In genomic region chr3:9500108-9501050, GRCh38 we compare ENCODE assay signal across 8 cellular contexts. TPM values are rescaled to one million over a fixed set of nuclear protein-coding genes. Genes with fewer than 3 reads are reported as not detected.
A peak's percentile ranks its signal among the peaks of the same experiment; 100 is the strongest.
DNase-seq lines count a peak whose midpoint lies in the region; ATAC-seq and TF ChIP-seq lines count a peak whose summit lies in the region.

No MANE protein-coding gene starts in this region.

- no peak overlapping the region for H3K4me3 ChIP-seq in astrocyte of the spinal cord (ENCODE audit: low read depth, low read length)

- H3K9me3 Mint-ChIP-seq in T-helper 2 cell treated with Interferon-gamma antibody and Interleukin-4, amounts not matched to agents 5 μg/mL and 100 μg/mL, for 36 hours: no peaks in the 10 kb centered on the region
- H3K9me3 Mint-ChIP-seq in immature natural killer cell: no peaks in the 10 kb centered on the region

- peaks cover 25% of the 10 kb centered on the region for H3K27me3 Mint-ChIP-seq in T-helper 2 cell treated with Interferon-gamma antibody and Interleukin-4, amounts not matched to agents 5 μg/mL and 100 μg/mL, for 36 hours (ENCODE audit: low read depth)
- peaks cover 5 to 12% (median 11%) of the 10 kb centered on the region in 3 donors for H3K27me3 Mint-ChIP-seq in immature natural killer cell (ENCODE audit: low read depth in 3 of 3)

- TF ChIP-seq CTCF in astrocyte of the spinal cord (IDR thresholded peaks at IDR 0.05; ENCODE audit: low read depth, low read length): peak; percentile 87

- no peak overlapping the region for H3K4me3 Mint-ChIP-seq in T-helper 2 cell treated with Interferon-gamma antibody and Interleukin-4, amounts not matched to agents 5 μg/mL and 100 μg/mL, for 36 hours
- no peak overlapping the region for H3K4me3 Mint-ChIP-seq in immature natural killer cell

- peaks cover 2% of the 10 kb centered on the region for H3K4me1 Mint-ChIP-seq in T-helper 2 cell treated with Interferon-gamma antibody and Interleukin-4, amounts not matched to agents 5 μg/mL and 100 μg/mL, for 36 hours (ENCODE audit: low read depth)
- peaks cover 2 to 6% of the 10 kb centered on the region in 2 donors for H3K4me1 Mint-ChIP-seq in immature natural killer cell

- peak overlapping the region; percentile 60 for H3K27ac Mint-ChIP-seq in T-helper 2 cell treated with Interferon-gamma antibody and Interleukin-4, amounts not matched to agents 5 μg/mL and 100 μg/mL, for 36 hours
- H3K27ac Mint-ChIP-seq in immature natural killer cell: peak overlapping the region in 2 of 6 donors; percentile 8 to 22

- no peaks in the 10 kb centered on the region for H3K36me3 Mint-ChIP-seq in T-helper 2 cell treated with Interferon-gamma antibody and Interleukin-4, amounts not matched to agents 5 μg/mL and 100 μg/mL, for 36 hours (ENCODE audit: low read depth)
- H3K36me3 Mint-ChIP-seq in immature natural killer cell: no peaks in the 10 kb centered on the region

- no peak for ATAC-seq in HG02840 (IDR thresholded peaks at IDR 0.05; ENCODE audit: low FRiP score, unreplicated experiment)
- no peak for ATAC-seq in HG03457 (IDR thresholded peaks at IDR 0.05; ENCODE audit: unreplicated experiment)

- DNase-seq in GM04504 (ENCODE audit: low read depth) (peak; percentile 16), HPDE6-E6E7 (ENCODE audit: extremely low spot score) (peak; percentile 14), astrocyte of the spinal cord (ENCODE audit: low read depth, low spot score) (peak; percentile 52), immature natural killer cell (peak; percentile 23 to 45 (median 39))
- peak; percentile 63 for DNase-seq in T-helper 2 cell treated with Interferon-gamma antibody and Interleukin-4, amounts not matched to agents 5 μg/mL and 100 μg/mL, for 36 hours (ENCODE audit: low spot score)
- DNase-seq in stimulated activated CD4-positive, alpha-beta T cell treated with anti-CD3 and anti-CD28 coated beads, Interleukin-2, amount 100 ng/mL, for 48 hours: peak; percentile 76 to 80

- in situ Hi-C loops in astrocyte of the spinal cord (cut with HindIII; ENCODE audit: low sequenced_read_pairs): no loop called here

RNA-seq across cellular contexts. Expression of gene LHFPL4, which starts 53.2 kb away (rescaled TPM):
- under 1 TPM in 2 of 3 donors, not detected in 1; 0.06 to 0.21 TPM for polyA plus RNA-seq in immature natural killer cell

Comparison
In these comparisons a context has a peak if more than half of its experiments do, and no peak if none do; other contexts are left out.
1. DNase-seq: peak in every context shown above with its lines; median percentile 78 in stimulated activated CD4-positive, alpha-beta T cell treated with anti-CD3 and anti-CD28 coated beads, Interleukin-2, amount 100 ng/mL, for 48 hours; 63 in T-helper 2 cell treated with Interferon-gamma antibody and Interleukin-4, amounts not matched to agents 5 μg/mL and 100 μg/mL, for 36 hours; 52 in astrocyte of the spinal cord; 39 in immature natural killer cell; 16 in GM04504; 14 in HPDE6-E6E7.